Comparison of ENCODE assay signal across 8 cellular contexts in the genomic region with DNA sequence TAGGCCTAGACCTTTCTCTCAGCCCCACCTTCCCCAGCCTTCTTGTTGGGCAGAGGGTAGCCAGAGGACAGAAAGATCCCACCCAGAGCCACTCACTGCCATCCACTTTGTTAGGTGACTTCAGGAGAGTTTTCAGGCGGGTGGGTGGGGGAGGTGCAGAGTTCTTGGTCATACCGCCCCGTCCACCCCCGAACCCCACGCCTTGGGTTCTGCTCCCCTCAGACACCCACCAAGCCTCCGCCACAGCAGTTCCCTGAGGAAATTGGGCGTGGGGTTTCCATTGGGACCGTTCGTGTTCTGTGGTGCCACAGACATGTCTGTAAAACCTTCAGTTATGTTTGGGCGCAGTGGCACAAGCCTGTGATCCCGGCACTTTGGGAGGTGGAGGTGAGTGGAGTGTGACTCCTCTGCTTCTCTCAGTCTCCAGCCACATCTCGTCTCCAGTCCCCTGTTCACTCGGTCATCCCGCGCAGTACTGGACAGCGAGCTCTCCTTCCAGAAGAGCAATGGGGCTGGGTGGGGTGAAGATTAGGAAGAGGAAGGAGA. TPM values are rescaled to one million over a fixed set of nuclear protein-coding genes. Genes with fewer than 3 reads are reported as not detected.
A peak's percentile ranks its signal among the peaks of the same experiment; 100 is the strongest.
DNase-seq lines count a peak whose midpoint lies in the region; ATAC-seq and TF ChIP-seq lines count a peak whose summit lies in the region.

No MANE protein-coding gene starts in this region.

- H3K27ac Mint-ChIP-seq in activated CD4-positive, alpha-beta memory T cell treated with anti-CD3 and anti-CD28 coated beads for 36 hours: peak overlapping the region; percentile 98

- peaks cover 23% of the 10 kb centered on the region for H3K4me1 Mint-ChIP-seq in activated CD4-positive, alpha-beta memory T cell treated with anti-CD3 and anti-CD28 coated beads for 36 hours (ENCODE audit: low read depth)

- peak overlapping the region; percentile 89 for H3K4me3 ChIP-seq in HAP-1
- H3K4me3 ChIP-seq in right cardiac atrium (ENCODE audit: low read length): peak overlapping the region; percentile 59
- peak overlapping the region; percentile 55 to 93 (median 70) for H3K4me3 ChIP-seq in skin epidermis

- no peak for ATAC-seq in right cardiac atrium
- no peak for ATAC-seq in omental fat pad (ENCODE audit: low FRiP score)

- peaks cover 34% of the 10 kb centered on the region for H3K36me3 Mint-ChIP-seq in activated CD4-positive, alpha-beta memory T cell treated with anti-CD3 and anti-CD28 coated beads for 36 hours

- in situ Hi-C loops in HAP-1 (cut with MboI; ENCODE audit: low sequenced_read_pairs): no loop called here

- H3K27me3 ChIP-seq in HAP-1 (ENCODE audit: low read depth) (no peaks in the 10 kb centered on the region), right cardiac atrium (ENCODE audit: control insufficient read depth, insufficient read depth) (no peaks in the 10 kb centered on the region)

- no peaks in the 10 kb centered on the region for H3K9me3 Mint-ChIP-seq in activated CD4-positive, alpha-beta memory T cell treated with anti-CD3 and anti-CD28 coated beads for 36 hours

- no peaks in the 10 kb centered on the region for H3K27me3 Mint-ChIP-seq in activated CD4-positive, alpha-beta memory T cell treated with anti-CD3 and anti-CD28 coated beads for 36 hours

- H3K4me3 Mint-ChIP-seq in activated CD4-positive, alpha-beta memory T cell treated with anti-CD3 and anti-CD28 coated beads for 36 hours: peak overlapping the region; percentile 97

- 89% methylated on average over 16 of the region's 16 CpGs for WGBS in right cardiac atrium

- H3K9me3 ChIP-seq in HAP-1: peaks cover 5% of the 10 kb centered on the region; the same call in 1 of the 2 replicates
- no peaks in the 10 kb centered on the region for H3K9me3 ChIP-seq in right cardiac atrium (ENCODE audit: control insufficient read depth, low read length)

- DNase-seq in HAP-1 (ENCODE audit: low spot score in 2 of 2): no peak
- DNase-seq in activated CD4-positive, alpha-beta memory T cell treated with anti-CD3 and anti-CD28 coated beads for 36 hours: no peak
- DNase-seq in right cardiac atrium: peak in 1 of 3 donors; percentile 67
- DNase-seq in omental fat pad (ENCODE audit: low spot score): no peak
- no peak for DNase-seq in mucosa of gallbladder (ENCODE audit: low spot score)
- no peak for DNase-seq in GOT3 (lab: John Stamatoyannopoulos, UW)
- DNase-seq in SW480 (ENCODE audit: low spot score): no peak

- CTCF ChIA-PET in activated CD4-positive, alpha-beta memory T cell treated with anti-CD3 and anti-CD28 coated beads for 36 hours (lab: Charles Lee): interaction anchor here (1.3 to 1.4 kb wide), 2 partner anchors 18 to 279 kb away, joined by 3 read pairs; no protein-coding TSS in a partner anchor

- TF ChIP-seq CTCF in omental fat pad (IDR thresholded peaks at IDR 0.05): no peak

- H3K36me3 ChIP-seq in HAP-1 (replicated peaks): peaks cover 34% of the 10 kb centered on the region

- POLR2A ChIA-PET in activated CD4-positive, alpha-beta memory T cell treated with anti-CD3 and anti-CD28 coated beads for 36 hours (lab: Charles Lee): interaction anchor here (0.5 to 1.4 kb wide), 3 partner anchors 13 to 753 kb away, joined by 3 to 6 read pairs (median 3); no protein-coding TSS in a partner anchor

- H3K27ac ChIP-seq in right cardiac atrium (ENCODE audit: low read length): no peak overlapping the region
- peak overlapping the region in 15 of 21 experiments; percentile 88 to 99 (median 96) for H3K27ac ChIP-seq in skin epidermis

- H3K4me1 ChIP-seq in HAP-1 (peaks cover 10% of the 10 kb centered on the region), right cardiac atrium (ENCODE audit: control insufficient read depth, insufficient read depth, low read length) (peaks cover 5% of the 10 kb centered on the region)

- intact Hi-C loops in activated CD4-positive, alpha-beta memory T cell treated with anti-CD3 and anti-CD28 coated beads for 36 hours (cut with micrococcal nuclease): loop anchor here (2.0 to 10.0 kb wide), 3 partner anchors 57 to 259 kb away; a partner anchor contains a TSS
- intact Hi-C loops in right cardiac atrium (cut with DNase I): no loop called here

RNA-seq across cellular contexts. Expression of a gene that starts 1.5 kb away (rescaled TPM):
- 1,000 to 10,000 TPM; 1,215 to 1,240 TPM for total RNA-seq in activated CD4-positive, alpha-beta memory T cell treated with anti-CD3 and anti-CD28 coated beads for 36 hours
- 100 to 1,000 TPM; 250 to 364 (median 272) TPM for total RNA-seq in right cardiac atrium
- 369 TPM for polyA plus RNA-seq in right cardiac atrium
- 100 to 1,000 TPM; 136 to 255 (median 235) TPM for total RNA-seq in omental fat pad
- total RNA-seq in mucosa of gallbladder: 668 TPM

RNA-seq across cellular contexts. Expression of a gene that starts 38.0 kb away (rescaled TPM):
- total RNA-seq in activated CD4-positive, alpha-beta memory T cell treated with anti-CD3 and anti-CD28 coated beads for 36 hours: 1 to 10 TPM; 6.8 to 8.9 TPM
- 10 to 100 TPM; 12.0 to 27.2 (median 21.0) TPM for total RNA-seq in right cardiac atrium
- 23.4 TPM for polyA plus RNA-seq in right cardiac atrium
- 1 to 10 TPM; 3.1 to 9.2 (median 7.5) TPM for total RNA-seq in omental fat pad
- total RNA-seq in mucosa of gallbladder: 24.0 TPM

RNA-seq across cellular contexts. Expression of a gene that starts 56.9 kb away (rescaled TPM):
- 1 to 10 TPM; 8.1 to 9.7 TPM for total RNA-seq in activated CD4-positive, alpha-beta memory T cell treated with anti-CD3 and anti-CD28 coated beads for 36 hours
- total RNA-seq in right cardiac atrium (10 to 100 TPM in 2 of 4 donors, 1 to 10 TPM in 2; 6.1 to 11.6 (median 9.2) TPM), omental fat pad (1 to 10 TPM in 2 of 4 donors, under 1 TPM in 2; 0.47 to 3.1 (median 1.5) TPM), mucosa of gallbladder (6.2 TPM)
- polyA plus RNA-seq in right cardiac atrium: 5.0 TPM
